Comparison of ENCODE assay signal across 8 cellular contexts in genomic region chr19:38004505-38005223, GRCh38.
DNase-seq lines count a peak whose midpoint lies in the region; ATAC-seq and TF ChIP-seq lines count a peak whose summit lies in the region.

No MANE protein-coding gene starts in this region.

- H3K27ac ChIP-seq in ACC112 (ENCODE audit: low read depth, low read length), result peak overlapping the region; percentile 100

- intact Hi-C loops in head of caudate nucleus (cut with DNase I), result no loop called here

- no peak for TF ChIP-seq CTCF in WI38 (IDR thresholded peaks at IDR 0.05; ENCODE audit: low read depth, low read length)

- ATAC-seq in GM18498 (IDR thresholded peaks at IDR 0.05; ENCODE audit: unreplicated experiment), result peak; percentile 71
- ATAC-seq in HG02840 (IDR thresholded peaks at IDR 0.05; ENCODE audit: low FRiP score, unreplicated experiment), result peak; percentile 64
- ATAC-seq in HG03571 (IDR thresholded peaks at IDR 0.05; ENCODE audit: unreplicated experiment), result no peak

- H3K4me3 ChIP-seq in ACC112 (ENCODE audit: low read depth, low read length) (peak overlapping the region; percentile 69), WI38 (ENCODE audit: low read depth, low read length) (peak overlapping the region; percentile 52)

- H3K27me3 ChIP-seq in ACC112 (ENCODE audit: insufficient read depth, low read length), result no peaks in the 10 kb centered on the region

- DNase-seq in NCI-H2029 treated with DMSO at 0.1 percent for 48 hours (lab: John Stamatoyannopoulos, UW), result peak; percentile 95
- DNase-seq in head of caudate nucleus, result peak; percentile 80 to 98 (median 94)
- DNase-seq in nucleus accumbens (lab: John Stamatoyannopoulos, UW), result peak; percentile 49 to 96 (median 89)

- H3K4me1 ChIP-seq in ACC112 (ENCODE audit: control insufficient read depth, insufficient read depth, low read length, unreplicated experiment), result peaks cover 37% of the 10 kb centered on the region

- H3K79me2 ChIP-seq in ACC112 (ENCODE audit: control insufficient read depth, insufficient read depth, low read length, unreplicated experiment), result peaks cover 4% of the 10 kb centered on the region

- H3K36me3 ChIP-seq in ACC112 (ENCODE audit: insufficient read depth, low read length), result no peaks in the 10 kb centered on the region

- H2AFZ ChIP-seq in ACC112 (ENCODE audit: low read length, unreplicated experiment), result no peak overlapping the region
